1 cellular context compared by ENCODE assay signal in the genomic region with DNA sequence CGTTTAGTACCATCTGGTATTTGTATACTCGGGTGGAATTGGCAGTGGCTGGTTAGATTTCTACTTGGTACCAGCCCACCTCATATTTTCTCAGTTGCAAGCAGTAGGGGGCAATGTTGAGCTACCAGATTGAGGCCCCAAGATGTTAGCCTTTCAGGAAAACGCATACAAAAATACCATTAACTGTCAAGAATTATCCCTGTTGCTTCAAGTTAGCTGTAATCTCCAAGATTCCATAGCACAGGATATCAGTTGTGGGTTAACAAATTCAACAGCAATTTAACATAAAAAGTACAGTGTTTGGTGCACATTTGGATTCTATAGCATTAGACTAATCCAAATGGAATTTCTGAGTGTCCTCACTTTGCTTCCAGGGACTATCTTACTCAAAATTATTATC.
TF ChIP-seq lines count a peak whose summit lies in the region.

No MANE protein-coding gene starts in this region.

TF ChIP-seq in GM23338, 12 proteins besides CTCF, POLR2A, EP300 and RAD21 (continued from another document):
- TF ChIP-seq, protein P1, sequence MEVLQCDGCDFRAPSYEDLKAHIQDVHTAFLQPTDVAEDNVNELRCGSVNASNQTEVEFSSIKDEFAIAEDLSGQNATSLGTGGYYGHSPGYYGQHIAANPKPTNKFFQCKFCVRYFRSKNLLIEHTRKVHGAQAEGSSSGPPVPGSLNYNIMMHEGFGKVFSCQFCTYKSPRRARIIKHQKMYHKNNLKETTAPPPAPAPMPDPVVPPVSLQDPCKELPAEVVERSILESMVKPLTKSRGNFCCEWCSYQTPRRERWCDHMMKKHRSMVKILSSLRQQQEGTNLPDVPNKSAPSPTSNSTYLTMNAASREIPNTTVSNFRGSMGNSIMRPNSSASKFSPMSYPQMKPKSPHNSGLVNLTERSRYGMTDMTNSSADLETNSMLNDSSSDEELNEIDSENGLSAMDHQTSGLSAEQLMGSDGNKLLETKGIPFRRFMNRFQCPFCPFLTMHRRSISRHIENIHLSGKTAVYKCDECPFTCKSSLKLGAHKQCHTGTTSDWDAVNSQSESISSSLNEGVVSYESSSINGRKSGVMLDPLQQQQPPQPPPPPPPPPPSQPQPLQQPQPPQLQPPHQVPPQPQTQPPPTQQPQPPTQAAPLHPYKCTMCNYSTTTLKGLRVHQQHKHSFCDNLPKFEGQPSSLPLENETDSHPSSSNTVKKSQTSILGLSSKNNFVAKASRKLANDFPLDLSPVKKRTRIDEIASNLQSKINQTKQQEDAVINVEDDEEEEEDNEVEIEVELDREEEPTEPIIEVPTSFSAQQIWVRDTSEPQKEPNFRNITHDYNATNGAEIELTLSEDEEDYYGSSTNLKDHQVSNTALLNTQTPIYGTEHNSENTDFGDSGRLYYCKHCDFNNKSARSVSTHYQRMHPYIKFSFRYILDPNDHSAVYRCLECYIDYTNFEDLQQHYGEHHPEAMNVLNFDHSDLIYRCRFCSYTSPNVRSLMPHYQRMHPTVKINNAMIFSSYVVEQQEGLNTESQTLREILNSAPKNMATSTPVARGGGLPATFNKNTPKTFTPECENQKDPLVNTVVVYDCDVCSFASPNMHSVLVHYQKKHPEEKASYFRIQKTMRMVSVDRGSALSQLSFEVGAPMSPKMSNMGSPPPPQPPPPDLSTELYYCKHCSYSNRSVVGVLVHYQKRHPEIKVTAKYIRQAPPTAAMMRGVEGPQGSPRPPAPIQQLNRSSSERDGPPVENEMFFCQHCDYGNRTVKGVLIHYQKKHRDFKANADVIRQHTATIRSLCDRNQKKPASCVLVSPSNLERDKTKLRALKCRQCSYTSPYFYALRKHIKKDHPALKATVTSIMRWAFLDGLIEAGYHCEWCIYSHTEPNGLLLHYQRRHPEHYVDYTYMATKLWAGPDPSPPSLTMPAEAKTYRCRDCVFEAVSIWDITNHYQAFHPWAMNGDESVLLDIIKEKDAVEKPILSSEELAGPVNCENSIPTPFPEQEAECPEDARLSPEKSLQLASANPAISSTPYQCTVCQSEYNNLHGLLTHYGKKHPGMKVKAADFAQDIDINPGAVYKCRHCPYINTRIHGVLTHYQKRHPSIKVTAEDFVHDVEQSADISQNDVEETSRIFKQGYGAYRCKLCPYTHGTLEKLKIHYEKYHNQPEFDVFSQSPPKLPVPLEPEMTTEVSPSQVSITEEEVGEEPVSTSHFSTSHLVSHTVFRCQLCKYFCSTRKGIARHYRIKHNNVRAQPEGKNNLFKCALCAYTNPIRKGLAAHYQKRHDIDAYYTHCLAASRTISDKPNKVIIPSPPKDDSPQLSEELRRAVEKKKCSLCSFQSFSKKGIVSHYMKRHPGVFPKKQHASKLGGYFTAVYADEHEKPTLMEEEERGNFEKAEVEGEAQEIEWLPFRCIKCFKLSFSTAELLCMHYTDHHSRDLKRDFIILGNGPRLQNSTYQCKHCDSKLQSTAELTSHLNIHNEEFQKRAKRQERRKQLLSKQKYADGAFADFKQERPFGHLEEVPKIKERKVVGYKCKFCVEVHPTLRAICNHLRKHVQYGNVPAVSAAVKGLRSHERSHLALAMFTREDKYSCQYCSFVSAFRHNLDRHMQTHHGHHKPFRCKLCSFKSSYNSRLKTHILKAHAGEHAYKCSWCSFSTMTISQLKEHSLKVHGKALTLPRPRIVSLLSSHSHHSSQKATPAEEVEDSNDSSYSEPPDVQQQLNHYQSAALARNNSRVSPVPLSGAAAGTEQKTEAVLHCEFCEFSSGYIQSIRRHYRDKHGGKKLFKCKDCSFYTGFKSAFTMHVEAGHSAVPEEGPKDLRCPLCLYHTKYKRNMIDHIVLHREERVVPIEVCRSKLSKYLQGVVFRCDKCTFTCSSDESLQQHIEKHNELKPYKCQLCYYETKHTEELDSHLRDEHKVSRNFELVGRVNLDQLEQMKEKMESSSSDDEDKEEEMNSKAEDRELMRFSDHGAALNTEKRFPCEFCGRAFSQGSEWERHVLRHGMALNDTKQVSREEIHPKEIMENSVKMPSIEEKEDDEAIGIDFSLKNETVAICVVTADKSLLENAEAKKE (CRISPR knock-in tag; IDR thresholded peaks at IDR 0.05) = no peak
- TF ChIP-seq, protein P2, sequence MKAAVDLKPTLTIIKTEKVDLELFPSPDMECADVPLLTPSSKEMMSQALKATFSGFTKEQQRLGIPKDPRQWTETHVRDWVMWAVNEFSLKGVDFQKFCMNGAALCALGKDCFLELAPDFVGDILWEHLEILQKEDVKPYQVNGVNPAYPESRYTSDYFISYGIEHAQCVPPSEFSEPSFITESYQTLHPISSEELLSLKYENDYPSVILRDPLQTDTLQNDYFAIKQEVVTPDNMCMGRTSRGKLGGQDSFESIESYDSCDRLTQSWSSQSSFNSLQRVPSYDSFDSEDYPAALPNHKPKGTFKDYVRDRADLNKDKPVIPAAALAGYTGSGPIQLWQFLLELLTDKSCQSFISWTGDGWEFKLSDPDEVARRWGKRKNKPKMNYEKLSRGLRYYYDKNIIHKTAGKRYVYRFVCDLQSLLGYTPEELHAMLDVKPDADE (IDR thresholded peaks at IDR 0.05) = no peak
- TF ChIP-seq EZH2phosphoT487 (IDR thresholded peaks at IDR 0.05; ENCODE audit: unreplicated experiment) (no peak), ZNF331 (CRISPR knock-in tag; IDR thresholded peaks at IDR 0.05; ENCODE audit: low read depth) (no peak), NANOG (IDR thresholded peaks at IDR 0.05; ENCODE audit: borderline replicate concordance) (no peak), POLR2AphosphoS5 (IDR thresholded peaks at IDR 0.05; ENCODE audit: low read depth) (no peak)
